Comparison of ENCODE assay signal across 23 cellular contexts in the genomic region with DNA sequence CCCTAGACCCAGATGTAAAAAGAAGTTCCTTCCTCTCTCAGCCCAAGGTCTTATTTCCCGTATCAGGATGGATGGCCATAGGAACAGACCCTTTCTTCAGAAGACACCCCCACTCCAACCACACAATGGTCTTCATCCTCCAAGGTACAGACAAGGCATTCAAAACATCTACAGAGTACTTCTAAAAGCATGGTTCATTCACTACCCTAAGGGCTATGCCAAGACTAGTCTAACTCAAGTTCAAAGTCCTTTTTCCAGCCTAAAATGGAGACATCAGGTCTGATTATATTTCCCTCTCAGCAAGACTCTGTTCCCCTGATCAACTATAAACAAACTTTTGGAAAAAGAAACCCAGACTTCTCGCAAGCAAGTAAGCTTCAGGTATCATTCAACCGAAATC.
A peak's percentile ranks its signal among the peaks of the same experiment; 100 is the strongest.
DNase-seq lines count a peak whose midpoint lies in the region; ATAC-seq and TF ChIP-seq lines count a peak whose summit lies in the region.
"Had no signal": no experiment of that assay in that cellular context is flagged by ENCODE, and none has a peak within 500 bp of the region (broad histone marks: within the 10 kb centered on the region; RNA-seq: fewer than 3 reads in every experiment).

No MANE protein-coding gene starts in this region.

- peak overlapping the region; percentile 30 for H3K27ac Mint-ChIP-seq in neural progenitor cell
- H3K27ac Mint-ChIP-seq in progenitor cell of endocrine pancreas, result no peak overlapping the region
- no peak overlapping the region for H3K27ac Mint-ChIP-seq in endodermal cell
- H3K27ac Mint-ChIP-seq: CD14-positive monocyte; CD4-positive, alpha-beta memory T cell; CD4-positive, CD25-positive, alpha-beta regulatory T cell; CD8-positive, alpha-beta memory T cell had no signal

- no peaks in the 10 kb centered on the region for H3F3A ChIP-seq in neural progenitor cell (ENCODE audit: low read depth)

- peak overlapping the region in 2 of 3 donors; percentile 34 to 42 for H3K27ac ChIP-seq in right lobe of liver
- no peak overlapping the region for H3K27ac ChIP-seq in neural progenitor cell
- no peak overlapping the region for H3K27ac ChIP-seq in endodermal cell (ENCODE audit: low read depth, low read length)
- H3K27ac ChIP-seq: BLaER1 had no signal

- H3K79me2 ChIP-seq in neural progenitor cell (ENCODE audit: low read depth), result no peaks in the 10 kb centered on the region

- H3K4me1 ChIP-seq in right lobe of liver (peaks cover 0 to 44% (median 15%) of the 10 kb centered on the region in 4 donors), neural progenitor cell (peaks cover 33% of the 10 kb centered on the region), endodermal cell (ENCODE audit: control insufficient read depth, insufficient read depth, low read length) (no peaks in the 10 kb centered on the region)
- H3K4me1 ChIP-seq: BE2C had no signal

- peaks cover 5% of the 10 kb centered on the region for H3K27me3 Mint-ChIP-seq in neural progenitor cell (ENCODE audit: insufficient read depth, low read depth)
- peaks cover 12% of the 10 kb centered on the region for H3K27me3 Mint-ChIP-seq in progenitor cell of endocrine pancreas
- no peaks in the 10 kb centered on the region for H3K27me3 Mint-ChIP-seq in endodermal cell (ENCODE audit: insufficient read depth)

- H3K9me3 ChIP-seq in right lobe of liver, result no peaks in the 10 kb centered on the region
- no peaks in the 10 kb centered on the region for H3K9me3 ChIP-seq in neural progenitor cell (ENCODE audit: low read depth)
- no peaks in the 10 kb centered on the region for H3K9me3 ChIP-seq in endodermal cell (ENCODE audit: control insufficient read depth, low read length)
- H3K9me3 ChIP-seq: BE2C, BLaER1 had no signal

- H3K36me3 Mint-ChIP-seq in neural progenitor cell, result no peaks in the 10 kb centered on the region
- H3K36me3 Mint-ChIP-seq in progenitor cell of endocrine pancreas (ENCODE audit: insufficient read depth), result no peaks in the 10 kb centered on the region
- H3K36me3 Mint-ChIP-seq in endodermal cell (ENCODE audit: low read depth), result no peaks in the 10 kb centered on the region
- H3K36me3 Mint-ChIP-seq: CD14-positive monocyte; CD4-positive, alpha-beta memory T cell; CD4-positive, CD25-positive, alpha-beta regulatory T cell; CD8-positive, alpha-beta memory T cell had no signal

- WGBS in right lobe of liver (ENCODE audit: insufficient coverage, low coverage, low lambda C conversion rate, missing lambda C conversion rate), result 46% methylated on average over 3 of the region's 3 CpGs
- 91 to 100% methylated on average over 3 of the region's 3 CpGs for WGBS in endodermal cell (ENCODE audit: insufficient coverage in 1 of 2, insufficient read length in 1 of 2), 2 experiments

- ATAC-seq in left lobe of liver, result peak; percentile 51
- ATAC-seq in right lobe of liver, result peak; percentile 14 to 55 (median 44)
- ATAC-seq: GM12878 had no signal

- DNase-seq in left lobe of liver (ENCODE audit: low spot score) (no peak), right lobe of liver (no peak), neural progenitor cell (ENCODE audit: low spot score) (no peak), progenitor cell of endocrine pancreas (ENCODE audit: low spot score, unreplicated experiment) (no peak), endodermal cell (no peak)
- DNase-seq: 8988T; ACHN; BE2C; C1 segment of cervical spinal cord; CD4-positive, alpha-beta memory T cell; CD4-positive, CD25-positive, alpha-beta regulatory T cell; CD8-positive, alpha-beta memory T cell; COR-L47; DMS 273 treated with DMSO at 0.1 percent for 48 hours; DMS153; DMS53; DMS79; DND-41; EL; GDM1 had no signal

- H2AFZ ChIP-seq in neural progenitor cell (replicated peaks), result no peak overlapping the region

- H3K36me3 ChIP-seq in right lobe of liver (no peaks in the 10 kb centered on the region), neural progenitor cell (no peaks in the 10 kb centered on the region), endodermal cell (ENCODE audit: control insufficient read depth, insufficient read depth, low read length) (no peaks in the 10 kb centered on the region)
- H3K36me3 ChIP-seq: BE2C, BLaER1 had no signal

- H3K27me3 ChIP-seq in right lobe of liver (no peaks in the 10 kb centered on the region), neural progenitor cell (no peaks in the 10 kb centered on the region), endodermal cell (ENCODE audit: control insufficient read depth, insufficient read depth, low read length, poor library complexity, severe bottlenecking) (no peaks in the 10 kb centered on the region)
- H3K27me3 ChIP-seq: BE2C had no signal

- TF ChIP-seq CTCF in right lobe of liver (IDR thresholded peaks at IDR 0.05) (no peak), neural progenitor cell (IDR thresholded peaks at IDR 0.05) (no peak), progenitor cell of endocrine pancreas (IDR thresholded peaks at IDR 0.05; ENCODE audit: unreplicated experiment) (no peak), endodermal cell (conservative IDR thresholded peaks at IDR 0.05) (no peak)

- H3K9ac ChIP-seq in neural progenitor cell (no peak overlapping the region), endodermal cell (ENCODE audit: extremely low read depth, low read length, poor library complexity, severe bottlenecking) (no peak overlapping the region)
- H3K9ac ChIP-seq: BLaER1 had no signal

- intact Hi-C loops in right lobe of liver (cut with DNase I), result no loop called here

- H3K4me3 ChIP-seq in right lobe of liver (no peak overlapping the region), neural progenitor cell (no peak overlapping the region), endodermal cell (ENCODE audit: low read length) (no peak overlapping the region)
- H3K4me3 ChIP-seq: BLaER1, GM12878 had no signal

- H3K4me1 Mint-ChIP-seq in neural progenitor cell, result peaks cover 41% of the 10 kb centered on the region
- H3K4me1 Mint-ChIP-seq in progenitor cell of endocrine pancreas (ENCODE audit: low read depth), result peaks cover 29% of the 10 kb centered on the region
- H3K4me1 Mint-ChIP-seq in endodermal cell, result no peaks in the 10 kb centered on the region
- H3K4me1 Mint-ChIP-seq: CD14-positive monocyte; CD4-positive, CD25-positive, alpha-beta regulatory T cell; CD8-positive, alpha-beta memory T cell had no signal

- no peak for TF ChIP-seq POLR2A in right lobe of liver (IDR thresholded peaks at IDR 0.05)

- no peak overlapping the region for H3K4me3 Mint-ChIP-seq in neural progenitor cell
- no peak overlapping the region for H3K4me3 Mint-ChIP-seq in progenitor cell of endocrine pancreas (ENCODE audit: low read depth)
- H3K4me3 Mint-ChIP-seq in endodermal cell, result no peak overlapping the region
- H3K4me3 Mint-ChIP-seq: CD14-positive monocyte; CD4-positive, alpha-beta memory T cell; CD4-positive, CD25-positive, alpha-beta regulatory T cell; CD8-positive, alpha-beta memory T cell had no signal

- no peak overlapping the region for H3K4me2 ChIP-seq in neural progenitor cell
- H3K4me2 ChIP-seq: BLaER1 had no signal

- H4K20me1 ChIP-seq in neural progenitor cell (ENCODE audit: low read depth), result no peaks in the 10 kb centered on the region
- H4K20me1 ChIP-seq: BLaER1 had no signal

- H3K9me3 Mint-ChIP-seq in neural progenitor cell (peaks cover 3% of the 10 kb centered on the region), progenitor cell of endocrine pancreas (ENCODE audit: low read depth) (peaks cover 3% of the 10 kb centered on the region), endodermal cell (peaks cover 5% of the 10 kb centered on the region)

Comparison
In these comparisons a context has a peak if more than half of its experiments do, and no peak if none do; other contexts are left out.
1. H3K27ac ChIP-seq: peak in right lobe of liver (2 of 3); none in neural progenitor cell (single experiment) and endodermal cell (single experiment).